ENCODE assay signal across 17 cellular contexts in the genomic region with DNA sequence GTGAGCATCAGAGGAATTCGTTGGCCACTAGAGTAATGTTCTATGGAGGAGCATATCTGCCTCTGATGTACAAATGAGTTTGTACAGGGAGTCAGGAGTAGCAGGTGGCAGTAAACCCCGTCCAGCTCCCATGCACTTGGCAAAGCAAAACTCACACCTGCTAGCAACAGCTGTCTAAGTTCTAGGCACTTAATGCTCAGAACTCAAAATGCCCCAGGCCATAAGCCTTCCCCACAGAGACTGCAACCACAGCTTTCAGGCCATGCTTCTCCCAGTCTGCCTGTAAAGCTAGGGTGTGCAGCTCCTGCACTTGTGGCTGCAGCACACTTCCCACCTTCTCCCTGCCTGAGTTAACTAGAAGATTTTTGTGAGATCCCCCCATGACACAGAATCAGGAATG.
DNase-seq lines count a peak whose midpoint lies in the region; ATAC-seq lines count a peak whose summit lies in the region.
"Had no signal": no experiment of that assay in that cellular context is flagged by ENCODE, and none has a peak within 500 bp of the region (broad histone marks: within the 10 kb centered on the region; RNA-seq: fewer than 3 reads in every experiment).

No MANE protein-coding gene starts in this region.

- no peak for ATAC-seq in GM18519 (IDR thresholded peaks at IDR 0.05; ENCODE audit: low FRiP score, unreplicated experiment)
- ATAC-seq: GM12878, T-helper 17 cell had no signal

- peak; percentile 86 for DNase-seq in DMS 273 (lab: John Stamatoyannopoulos, UW; ENCODE audit: unreplicated experiment)
- DNase-seq in Jurkat, Clone E6-1 (ENCODE audit: low read depth, low spot score) = peak; percentile 43
- DNase-seq in NCI-H69 (lab: John Stamatoyannopoulos, UW) = peak; percentile 17
- DNase-seq in myocyte (ENCODE audit: low read depth) = peak; percentile 53
- DNase-seq in activated CD4-positive, alpha-beta T cell treated with anti-CD3 and anti-CD28 coated beads for 4 hours = no peak
- DNase-seq in OCI-M1 (lab: John Stamatoyannopoulos, UW) = no peak
- DNase-seq: CD4-positive, CD25-positive, alpha-beta regulatory T cell; DMS79 treated with DMSO at 0.1 percent for 48 hours; NCI-H187; NCI-H446 treated with DMSO at 0.1 percent for 48 hours; NCI-H748 treated with DMSO at 0.1 percent for 48 hours; NK-92 treated with Interleukin-12 subunit alpha and Interleukin-12 subunit beta, amount 100 ng/mL, for 24 hours; Peyer's patch; T-helper 17 cell had no signal

- H3K4me3 ChIP-seq in Jurkat, Clone E6-1 (ENCODE audit: low read length) = no peak overlapping the region
- H3K4me3 ChIP-seq: GM12878, Peyer's patch, SJSA1 had no signal

Comparison
In these comparisons a context has a peak if more than half of its experiments do, and no peak if none do; other contexts are left out.
1. DNase-seq: peak in DMS 273 (single experiment), Jurkat, Clone E6-1 (single experiment), NCI-H69 (single experiment) and myocyte (single experiment); none in activated CD4-positive, alpha-beta T cell treated with anti-CD3 and anti-CD28 coated beads for 4 hours (0 of 2) and OCI-M1 (single experiment).